In the genomic region with DNA sequence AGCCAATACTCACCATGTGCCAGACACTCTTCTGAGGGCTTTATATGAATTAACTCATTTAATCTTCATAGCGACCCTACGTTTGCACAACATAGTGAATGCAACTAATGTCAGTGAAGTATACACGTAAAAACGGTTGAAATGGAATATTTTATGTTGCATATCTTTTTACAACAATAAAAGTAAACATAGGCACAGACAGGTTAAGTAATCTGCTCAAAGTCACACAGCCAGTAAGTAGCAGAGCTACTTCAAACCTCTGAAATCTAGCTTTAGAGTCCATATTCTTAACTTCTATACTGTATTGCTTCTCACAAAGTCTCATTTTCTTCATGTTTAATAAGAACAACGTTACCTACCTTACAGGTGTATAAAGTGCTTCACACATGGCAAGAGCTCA, we compare ENCODE assay signal across 12 cellular contexts. TPM values are rescaled to one million over a fixed set of nuclear protein-coding genes. Genes with fewer than 3 reads are reported as not detected.
A peak's percentile ranks its signal among the peaks of the same experiment; 100 is the strongest.
DNase-seq lines count a peak whose midpoint lies in the region; ATAC-seq and TF ChIP-seq lines count a peak whose summit lies in the region.
"Had no signal": no experiment of that assay in that cellular context is flagged by ENCODE, and none has a peak within 500 bp of the region (broad histone marks: within the 10 kb centered on the region; RNA-seq: fewer than 3 reads in every experiment).

No MANE protein-coding gene starts in this region.

- peaks cover 0 to 5% (median 4%) of the 10 kb centered on the region in 3 donors for H3K36me3 ChIP-seq in skeletal muscle tissue (ENCODE audit: control insufficient read depth in 3 of 3, insufficient read depth in 3 of 3, low read length in 3 of 3)

- H3K36me3 Mint-ChIP-seq in activated CD4-positive, alpha-beta T cell treated with anti-CD3 and anti-CD28 coated beads, Interleukin-2, amount 10 ng/mL, durations not matched to agents 7 days and 5 days (ENCODE audit: low read depth): peaks cover 38% of the 10 kb centered on the region
- peaks cover 4% of the 10 kb centered on the region for H3K36me3 Mint-ChIP-seq in T-helper 17 cell (ENCODE audit: low read depth)

- H3K27me3 ChIP-seq in skeletal muscle tissue (ENCODE audit: control insufficient read depth in 3 of 3, insufficient read depth in 3 of 3, low read length in 3 of 3): no peaks in the 10 kb centered on the region
- H3K27me3 ChIP-seq: body of pancreas, tibial nerve had no signal

- POLR2A ChIA-PET in activated CD4-positive, alpha-beta T cell treated with anti-CD3 and anti-CD28 coated beads, Interleukin-2, amount 10 ng/mL, durations not matched to agents 7 days and 5 days (lab: Charles Lee): no interaction called here

- H3K9me3 Mint-ChIP-seq in activated CD4-positive, alpha-beta T cell treated with anti-CD3 and anti-CD28 coated beads, Interleukin-2, amount 10 ng/mL, durations not matched to agents 7 days and 5 days: no peaks in the 10 kb centered on the region

- H3K4me1 Mint-ChIP-seq in activated CD4-positive, alpha-beta T cell treated with anti-CD3 and anti-CD28 coated beads, Interleukin-2, amount 10 ng/mL, durations not matched to agents 7 days and 5 days: peaks cover 48% of the 10 kb centered on the region
- H3K4me1 Mint-ChIP-seq in T-helper 17 cell: peaks cover 22% of the 10 kb centered on the region

- H3K27ac ChIP-seq in skeletal muscle tissue (ENCODE audit: low read depth, low read length): no peak overlapping the region

- ATAC-seq in T-helper 17 cell (no peak), GM21786 (IDR thresholded peaks at IDR 0.05; ENCODE audit: unreplicated experiment) (no peak), HG03097 (IDR thresholded peaks at IDR 0.05; ENCODE audit: low FRiP score, unreplicated experiment) (no peak), GM18867 (IDR thresholded peaks at IDR 0.05; ENCODE audit: unreplicated experiment) (no peak)
- ATAC-seq: body of pancreas had no signal

- TF ChIP-seq CTCF in fibroblast of mammary gland (conservative IDR thresholded peaks at IDR 0.05; ENCODE audit: control insufficient read depth, insufficient read depth, low read depth, low read length): no peak

- no peak for DNase-seq in activated CD4-positive, alpha-beta T cell treated with anti-CD3 and anti-CD28 coated beads, Interleukin-2, amount 10 ng/mL, durations not matched to agents 7 days and 5 days
- DNase-seq in activated CD4-positive, alpha-beta T cell treated with anti-CD3 and anti-CD28 coated beads for 1 hour: no peak
- DNase-seq in T-helper 17 cell (no peak), fibroblast of mammary gland (ENCODE audit: low read depth) (no peak)
- DNase-seq: body of pancreas, posterior cingulate gyrus, SHP77 treated with DMSO at 0.1 percent for 48 hours had no signal

- peak overlapping the region; percentile 2 to 92 (median 89) for H3K9ac ChIP-seq in skeletal muscle tissue (ENCODE audit: low read depth in 1 of 3, low read length in 3 of 3)

- H3K27me3 Mint-ChIP-seq in activated CD4-positive, alpha-beta T cell treated with anti-CD3 and anti-CD28 coated beads, Interleukin-2, amount 10 ng/mL, durations not matched to agents 7 days and 5 days: no peaks in the 10 kb centered on the region
- no peaks in the 10 kb centered on the region for H3K27me3 Mint-ChIP-seq in T-helper 17 cell

- H3K9me3 ChIP-seq in T-helper 17 cell (ENCODE audit: control insufficient read depth, low read length, poor library complexity, severe bottlenecking): no peaks in the 10 kb centered on the region
- H3K9me3 ChIP-seq in skeletal muscle tissue (ENCODE audit: control insufficient read depth in 3 of 3, low read length in 3 of 3): no peaks in the 10 kb centered on the region
- H3K9me3 ChIP-seq: body of pancreas, tibial nerve had no signal

- peaks cover 6 to 25% (median 17%) of the 10 kb centered on the region in 3 donors for H3K4me1 ChIP-seq in skeletal muscle tissue (ENCODE audit: control insufficient read depth in 3 of 3, insufficient read depth in 3 of 3, low read length in 3 of 3)

- peak overlapping the region; percentile 94 for H3K4me3 Mint-ChIP-seq in activated CD4-positive, alpha-beta T cell treated with anti-CD3 and anti-CD28 coated beads, Interleukin-2, amount 10 ng/mL, durations not matched to agents 7 days and 5 days
- peak overlapping the region; percentile 100 for H3K4me3 Mint-ChIP-seq in T-helper 17 cell

- H3K4me3 ChIP-seq in fibroblast of mammary gland (ENCODE audit: control insufficient read depth, low read depth, low read length) (peak overlapping the region; percentile 94), skeletal muscle tissue (ENCODE audit: low read length in 3 of 3) (peak overlapping the region in 1 of 3 donors; percentile 99)

- CTCF ChIA-PET in activated CD4-positive, alpha-beta T cell treated with anti-CD3 and anti-CD28 coated beads, Interleukin-2, amount 10 ng/mL, durations not matched to agents 7 days and 5 days (lab: Charles Lee): interaction anchor here (0.6 to 10.5 kb wide), 5 partner anchors 9 to 32 kb away, joined by 3 to 53 read pairs (median 3); no protein-coding TSS in a partner anchor

- peak overlapping the region; percentile 36 for H3K27ac Mint-ChIP-seq in activated CD4-positive, alpha-beta T cell treated with anti-CD3 and anti-CD28 coated beads, Interleukin-2, amount 10 ng/mL, durations not matched to agents 7 days and 5 days
- H3K27ac Mint-ChIP-seq in T-helper 17 cell: peak overlapping the region; percentile 99

RNA-seq across cellular contexts. Expression of gene SEC11A, which starts 1.6 kb away (rescaled TPM):
- total RNA-seq in activated CD4-positive, alpha-beta T cell treated with anti-CD3 and anti-CD28 coated beads, Interleukin-2, amount 10 ng/mL, durations not matched to agents 7 days and 5 days: 100 to 1,000 TPM; 110 to 119 TPM
- 10 to 100 TPM; 53.1 to 67.7 TPM for total RNA-seq in T-helper 17 cell
- total RNA-seq in skeletal muscle tissue: 357 TPM

RNA-seq across cellular contexts. Expression of gene ZNF592, which starts 34.0 kb away (rescaled TPM):
- 10 to 100 TPM; 44.3 to 51.9 TPM for total RNA-seq in activated CD4-positive, alpha-beta T cell treated with anti-CD3 and anti-CD28 coated beads, Interleukin-2, amount 10 ng/mL, durations not matched to agents 7 days and 5 days
- total RNA-seq in T-helper 17 cell (10 to 100 TPM; 33.8 to 36.5 TPM), skeletal muscle tissue (6.3 TPM)

RNA-seq across cellular contexts. Expression of gene NMB, which starts 56.4 kb away (rescaled TPM):
- 1 to 10 TPM; 2.8 to 3.8 TPM for total RNA-seq in activated CD4-positive, alpha-beta T cell treated with anti-CD3 and anti-CD28 coated beads, Interleukin-2, amount 10 ng/mL, durations not matched to agents 7 days and 5 days
- 1 to 10 TPM; 2.0 to 3.3 TPM for total RNA-seq in T-helper 17 cell
- total RNA-seq in skeletal muscle tissue: 0.52 TPM
